9 cellular contexts compared by ENCODE assay signal in genomic region chr7:20797174-20798080, GRCh38. TPM values are rescaled to one million over a fixed set of nuclear protein-coding genes. Genes with fewer than 3 reads are reported as not detected.
A peak's percentile ranks its signal among the peaks of the same experiment; 100 is the strongest.
DNase-seq lines count a peak whose midpoint lies in the region; ATAC-seq and TF ChIP-seq lines count a peak whose summit lies in the region.
"Had no signal": no experiment of that assay in that cellular context is flagged by ENCODE, and none has a peak within 500 bp of the region (broad histone marks: within the 10 kb centered on the region; RNA-seq: fewer than 3 reads in every experiment).

No MANE protein-coding gene starts in this region.

- H3K4me1 ChIP-seq in lower lobe of right lung (peaks cover 19% of the 10 kb centered on the region), aorta (ENCODE audit: control insufficient read depth in 1 of 2, insufficient read depth in 2 of 2, low read length in 2 of 2) (no peaks in the 10 kb centered on the region)

- TF ChIP-seq CTCF in AG04450 (IDR thresholded peaks at IDR 0.05; ENCODE audit: low read depth, low read length), result no peak
- TF ChIP-seq CTCF in astrocyte of the cerebellum (IDR thresholded peaks at IDR 0.05; ENCODE audit: low read depth, low read length, missing control alignments), result no peak
- no peak for TF ChIP-seq CTCF in lower lobe of right lung (IDR thresholded peaks at IDR 0.05)

- intact Hi-C loops in lower lobe of right lung (cut with DNase I) (no loop called here), aorta (cut with DNase I) (no loop called here)

- peaks cover 3% of the 10 kb centered on the region; the same call in 1 of the 2 replicates for H3K9me3 ChIP-seq in AG04450 (ENCODE audit: control insufficient read depth, insufficient read depth, low read length)
- no peaks in the 10 kb centered on the region for H3K9me3 ChIP-seq in lower lobe of right lung
- H3K9me3 ChIP-seq in aorta (ENCODE audit: control insufficient read depth, low read length), result peaks cover 6% of the 10 kb centered on the region

- H3K27ac ChIP-seq in AG04450 (ENCODE audit: low read depth, low read length) (no peak overlapping the region), lower lobe of right lung (no peak overlapping the region), aorta (ENCODE audit: low read depth in 1 of 2, low read length in 2 of 2) (no peak overlapping the region)

- peaks cover 44% of the 10 kb centered on the region for H3K27me3 ChIP-seq in AG04450 (ENCODE audit: control insufficient read depth, insufficient read depth, low read length)
- peaks cover 93% of the 10 kb centered on the region for H3K27me3 ChIP-seq in lower lobe of right lung (ENCODE audit: low read depth)
- peaks cover 0 to 2% of the 10 kb centered on the region in 2 donors for H3K27me3 ChIP-seq in aorta (ENCODE audit: control insufficient read depth in 1 of 2, insufficient read depth in 2 of 2, low read length in 1 of 2)

- WGBS in aorta, 2 donors, result 4 to 5% methylated on average over 52 to 58 of the region's 58 CpGs

- ATAC-seq in GM18907 (IDR thresholded peaks at IDR 0.05; ENCODE audit: unreplicated experiment) (peak; percentile 78), HG03064 (IDR thresholded peaks at IDR 0.05; ENCODE audit: low read depth, unreplicated experiment) (peak; percentile 57), lower lobe of right lung (peak; percentile 21 to 46), aorta (ENCODE audit: low FRiP score) (no peak)

- DNase-seq in AG04450 (ENCODE audit: low read depth, low spot score), result no peak
- peak; percentile 90 for DNase-seq in NCI-H748 (lab: John Stamatoyannopoulos, UW; ENCODE audit: unreplicated experiment)
- no peak for DNase-seq in astrocyte of the cerebellum (ENCODE audit: low read depth)
- DNase-seq in lower lobe of right lung, result no peak
- DNase-seq in aorta, result no peak
- DNase-seq in NCI-H2171 (lab: John Stamatoyannopoulos, UW), result no peak

- POLR2A ChIA-PET in AG04450 (lab: Yijun Ruan, JAX), result interaction anchor here (0.5 kb wide), 1 partner anchor 17 kb away, joined by 3 read pairs; no protein-coding TSS in a partner anchor

- H3K36me3 ChIP-seq in lower lobe of right lung, result no peaks in the 10 kb centered on the region
- no peaks in the 10 kb centered on the region for H3K36me3 ChIP-seq in aorta (ENCODE audit: control insufficient read depth in 1 of 2, insufficient read depth in 2 of 2, low read length in 1 of 2)

- peak overlapping the region; percentile 44 for H3K4me3 ChIP-seq in AG04450 (ENCODE audit: low read depth, low read length)
- peak overlapping the region; percentile 44 for H3K4me3 ChIP-seq in astrocyte of the cerebellum (ENCODE audit: low read depth, low read length)
- H3K4me3 ChIP-seq in lower lobe of right lung, result peak overlapping the region; percentile 56
- H3K4me3 ChIP-seq in aorta (ENCODE audit: low read length in 2 of 2), result peak overlapping the region; percentile 56 to 68

- CTCF ChIA-PET in AG04450 (lab: Charles Lee), result no interaction called here

- in situ Hi-C loops in astrocyte of the cerebellum (cut with HindIII; ENCODE audit: low sequenced_read_pairs), result no loop called here

RNA-seq across cellular contexts. Expression of gene SP8, which starts 10.7 kb away (rescaled TPM):
- polyA plus RNA-seq in AG04450 (2011; rRNA removed), result not detected in 2 replicates
- not detected in 2 replicates for polyA minus RNA-seq in AG04450 (2011; rRNA and poly(A)+ RNA removed)
- not detected for total RNA-seq in lower lobe of right lung
- total RNA-seq in aorta, result not detected
- polyA plus RNA-seq in aorta, result not detected
- total RNA-seq: LHCN-M2 had no signal
